ENCODE assay signal across 1 cellular context in genomic region chr3:16140894-16141285, GRCh38.
TF ChIP-seq lines count a peak whose summit lies in the region.

No MANE protein-coding gene starts in this region.

TF ChIP-seq in IMR-90, 13 proteins besides CTCF, POLR2A, EP300 and RAD21 (continued from another document):
- no peak for TF ChIP-seq USF2 (IDR thresholded peaks at IDR 0.05; ENCODE audit: low read depth, low read length)
- no peak for TF ChIP-seq CHD1 (IDR thresholded peaks at IDR 0.05; ENCODE audit: low read depth, low read length)
- no peak for TF ChIP-seq NFE2L2 (IDR thresholded peaks at IDR 0.05; ENCODE audit: low read depth, low read length)
- no peak for TF ChIP-seq MAFK (IDR thresholded peaks at IDR 0.05; ENCODE audit: low read depth, low read length)
- no peak for TF ChIP-seq MXI1 (IDR thresholded peaks at IDR 0.05; ENCODE audit: borderline replicate concordance, low read depth, low read length)
- TF ChIP-seq MAZ (IDR thresholded peaks at IDR 0.05; ENCODE audit: borderline replicate concordance, low read depth, low read length), result no peak
- no peak for TF ChIP-seq FOS (IDR thresholded peaks at IDR 0.05; ENCODE audit: low read depth, low read length)
- no peak for TF ChIP-seq CEBPB (IDR thresholded peaks at IDR 0.05; ENCODE audit: low read depth, low read length)
- no peak for TF ChIP-seq SMC3 (IDR thresholded peaks at IDR 0.05; ENCODE audit: low read depth, low read length)
- TF ChIP-seq BHLHE40 (IDR thresholded peaks at IDR 0.05; ENCODE audit: low read depth, low read length), result no peak
- TF ChIP-seq RFX5 (IDR thresholded peaks at IDR 0.05; ENCODE audit: low read depth, low read length), result no peak
